Comparison of ENCODE assay signal across 8 cellular contexts in genomic region chr21:45438391-45439145, GRCh38. TPM values are rescaled to one million over a fixed set of nuclear protein-coding genes. Genes with fewer than 3 reads are reported as not detected.
A peak's percentile ranks its signal among the peaks of the same experiment; 100 is the strongest.
DNase-seq lines count a peak whose midpoint lies in the region; ATAC-seq and TF ChIP-seq lines count a peak whose summit lies in the region.

No MANE protein-coding gene starts in this region.

- no peaks in the 10 kb centered on the region for H3K9me3 ChIP-seq in BE2C
- no peaks in the 10 kb centered on the region for H3K9me3 ChIP-seq in left ventricle myocardium inferior (replicated peaks)
- H3K9me3 ChIP-seq in psoas muscle: no peaks in the 10 kb centered on the region

- intact Hi-C loops in left ventricle myocardium inferior (cut with micrococcal nuclease): no loop called here
- intact Hi-C loops in psoas muscle (cut with DNase I): loop anchor here (1.0 to 5.0 kb wide), 4 partner anchors 146 to 298 kb away; no protein-coding TSS in a partner anchor

- H3K4me1 ChIP-seq in BE2C (peaks cover 3% of the 10 kb centered on the region; the same call in 1 of the 2 replicates), left ventricle myocardium inferior (peaks cover 45% of the 10 kb centered on the region), psoas muscle (peaks cover 11% of the 10 kb centered on the region)

- no peaks in the 10 kb centered on the region for H3K27me3 Mint-ChIP-seq in activated naive CD8-positive, alpha-beta T cell treated with anti-CD3 and anti-CD28 coated beads, Interleukin-2, amount 10 ng/mL, durations not matched to agents 7 days and 5 days

- H3K36me3 ChIP-seq in BE2C (no peaks in the 10 kb centered on the region), left ventricle myocardium inferior (no peaks in the 10 kb centered on the region), psoas muscle (ENCODE audit: insufficient read depth in 1 of 2, low read depth in 1 of 2) (no peaks in the 10 kb centered on the region)

- POLR2A ChIA-PET in activated naive CD8-positive, alpha-beta T cell treated with anti-CD3 and anti-CD28 coated beads, Interleukin-2, amount 10 ng/mL, durations not matched to agents 7 days and 5 days (lab: Charles Lee): no interaction called here

- WGBS in psoas muscle, 3 donors: 29 to 44% (median 33%) methylated on average over 25 to 26 of the region's 26 CpGs

- H3K27ac Mint-ChIP-seq in activated naive CD8-positive, alpha-beta T cell treated with anti-CD3 and anti-CD28 coated beads, Interleukin-2, amount 10 ng/mL, durations not matched to agents 7 days and 5 days: no peak overlapping the region

- no peaks in the 10 kb centered on the region for H3K9me3 Mint-ChIP-seq in activated naive CD8-positive, alpha-beta T cell treated with anti-CD3 and anti-CD28 coated beads, Interleukin-2, amount 10 ng/mL, durations not matched to agents 7 days and 5 days

- H3K4me3 ChIP-seq in BE2C (ENCODE audit: low read depth, low read length): peak overlapping the region; percentile 47
- H3K4me3 ChIP-seq in left ventricle myocardium inferior: peak overlapping the region; percentile 62
- H3K4me3 ChIP-seq in psoas muscle: peak overlapping the region; percentile 60

- H3K4me1 Mint-ChIP-seq in activated naive CD8-positive, alpha-beta T cell treated with anti-CD3 and anti-CD28 coated beads, Interleukin-2, amount 10 ng/mL, durations not matched to agents 7 days and 5 days: peaks cover 1% of the 10 kb centered on the region

- H3K27ac ChIP-seq in left ventricle myocardium inferior (replicated peaks): peak overlapping the region; percentile 91
- peak overlapping the region; percentile 64 for H3K27ac ChIP-seq in psoas muscle
- no peak overlapping the region for H3K27ac ChIP-seq in caudate nucleus (ENCODE audit: low read depth, low read length)

- H3K36me3 Mint-ChIP-seq in activated naive CD8-positive, alpha-beta T cell treated with anti-CD3 and anti-CD28 coated beads, Interleukin-2, amount 10 ng/mL, durations not matched to agents 7 days and 5 days: no peaks in the 10 kb centered on the region

- H3K4me3 Mint-ChIP-seq in activated naive CD8-positive, alpha-beta T cell treated with anti-CD3 and anti-CD28 coated beads, Interleukin-2, amount 10 ng/mL, durations not matched to agents 7 days and 5 days: peak overlapping the region; percentile 61

- TF ChIP-seq CTCF in BE2C (IDR thresholded peaks at IDR 0.05; ENCODE audit: low read depth, low read length) (no peak), left ventricle myocardium inferior (IDR thresholded peaks at IDR 0.05; ENCODE audit: borderline replicate concordance) (no peak), psoas muscle (IDR thresholded peaks at IDR 0.05) (no peak)

- no peak for ATAC-seq in activated naive CD8-positive, alpha-beta T cell treated with anti-CD3 and anti-CD28 coated beads, Interleukin-2, amount 10 ng/mL, durations not matched to agents 7 days and 5 days (ENCODE audit: low read depth)
- ATAC-seq in psoas muscle (peak in 1 of 4 donors; percentile 17), HG02840 (IDR thresholded peaks at IDR 0.05; ENCODE audit: low FRiP score, unreplicated experiment) (no peak)

- DNase-seq in BE2C: no peak
- DNase-seq in activated naive CD8-positive, alpha-beta T cell treated with anti-CD3 and anti-CD28 coated beads, Interleukin-2, amount 10 ng/mL, durations not matched to agents 7 days and 5 days: no peak
- DNase-seq in left ventricle myocardium inferior: no peak
- DNase-seq in psoas muscle: peak in 1 of 2 donors; percentile 55
- no peak for DNase-seq in NCI-H2171 (lab: John Stamatoyannopoulos, UW)
- DNase-seq in caudate nucleus (lab: John Stamatoyannopoulos, UW): no peak
- DNase-seq in iPS-NIHi11 (ENCODE audit: low spot score): no peak

- H3K27me3 ChIP-seq in BE2C (peaks cover 4% of the 10 kb centered on the region; the same call in 1 of the 2 replicates), left ventricle myocardium inferior (ENCODE audit: low read depth) (no peaks in the 10 kb centered on the region), psoas muscle (ENCODE audit: insufficient read depth in 3 of 3, low read length in 2 of 3) (peaks cover 0 to 27% (median 0%) of the 10 kb centered on the region in 3 donors)

RNA-seq across cellular contexts. Expression of gene COL18A1, which starts 33.6 kb away (rescaled TPM):
- 11.7 TPM for polyA plus RNA-seq in BE2C (2012; ENCODE audit: insufficient read depth, insufficient read length, low read depth)
- total RNA-seq in activated naive CD8-positive, alpha-beta T cell treated with anti-CD3 and anti-CD28 coated beads, Interleukin-2, amount 10 ng/mL, durations not matched to agents 7 days and 5 days: 10 to 100 TPM; 12.5 to 12.8 TPM
- 66.5 TPM for total RNA-seq in left ventricle myocardium inferior
- total RNA-seq in psoas muscle: 10 to 100 TPM; 11.6 to 21.1 (median 15.1) TPM
- polyA plus RNA-seq in psoas muscle: 10 to 100 TPM in 2 of 3 donors, 1 to 10 TPM in 1; 4.8 to 25.3 (median 11.3) TPM
